In genomic region chr20:37823276-37823980, GRCh38 we compare ENCODE assay signal across 14 cellular contexts.
A peak's percentile ranks its signal among the peaks of the same experiment; 100 is the strongest.
DNase-seq lines count a peak whose midpoint lies in the region; ATAC-seq and TF ChIP-seq lines count a peak whose summit lies in the region.
"Had no signal": no experiment of that assay in that cellular context is flagged by ENCODE, and none has a peak within 500 bp of the region (broad histone marks: within the 10 kb centered on the region; RNA-seq: fewer than 3 reads in every experiment).

No MANE protein-coding gene starts in this region.

- H3K36me3 ChIP-seq in HEK293 (ENCODE audit: control insufficient read depth in 2 of 2, insufficient read depth in 1 of 2, low read length in 2 of 2) (no peaks in the 10 kb centered on the region; a peak in 1 of 3 replicates), adipocyte (ENCODE audit: control insufficient read depth, insufficient read depth, low read length, severe bottlenecking) (no peaks in the 10 kb centered on the region)

- H3K4me1 ChIP-seq in HEK293 (ENCODE audit: control insufficient read depth, insufficient read depth, low read length) = no peaks in the 10 kb centered on the region
- no peaks in the 10 kb centered on the region for H3K4me1 ChIP-seq in adipocyte (ENCODE audit: control insufficient read depth, insufficient read depth, low read length)
- H3K4me1 ChIP-seq: heart left ventricle had no signal

- TF ChIP-seq CTCF in AG10803 (conservative IDR thresholded peaks at IDR 0.05; ENCODE audit: low read length) = no peak
- no peak for TF ChIP-seq CTCF in HEK293 (tag by site-specific recombination; IDR thresholded peaks at IDR 0.05)

- DNase-seq in AG10803 (ENCODE audit: low read depth) = peak; percentile 40
- peak; percentile 27 for DNase-seq in adipocyte (ENCODE audit: low read depth)
- peak; percentile 30 for DNase-seq in iris pigment epithelial cell (ENCODE audit: low read depth)
- DNase-seq in NCI-H2081 treated with DMSO at 0.1 percent for 48 hours (lab: John Stamatoyannopoulos, UW) = no peak
- DNase-seq in Ammon's horn (ENCODE audit: low spot score) = no peak
- DNase-seq in activated CD4-positive, alpha-beta T cell treated with anti-CD3 and anti-CD28 coated beads, Interleukin-2, amount 10 ng/mL, durations not matched to agents 24 days and 14 days = no peak
- DNase-seq: C1 segment of cervical spinal cord; cortex of kidney; heart left ventricle; NCI-H1105 treated with DMSO at 0.1 percent for 48 hours; OCI-M1; stimulated activated naive CD4-positive, alpha-beta T cell treated with Interleukin-2 at 50 U/mL for 16 hours had no signal

- intact Hi-C loops in activated CD4-positive, alpha-beta T cell treated with anti-CD3 and anti-CD28 coated beads, Interleukin-2, amount 10 ng/mL, durations not matched to agents 24 days and 14 days (cut with micrococcal nuclease) = no loop called here

- no peak overlapping the region for H3K4me3 ChIP-seq in AG10803 (ENCODE audit: low read length)
- H3K4me3 ChIP-seq in HEK293 (ENCODE audit: low read depth, low read length) = no peak overlapping the region
- H3K4me3 ChIP-seq in adipocyte (ENCODE audit: low read length) = no peak overlapping the region
- H3K4me3 ChIP-seq: heart left ventricle had no signal

- CTCF ChIA-PET in HEK293 (lab: Yijun Ruan, JAX) = no interaction called here

- no peaks in the 10 kb centered on the region for H3K9me3 Mint-ChIP-seq in activated CD4-positive, alpha-beta T cell treated with anti-CD3 and anti-CD28 coated beads, Interleukin-2, amount 10 ng/mL, durations not matched to agents 24 days and 14 days

- H3K9me3 ChIP-seq in HEK293 (ENCODE audit: control insufficient read depth, insufficient read depth, low read depth, low read length) = no peaks in the 10 kb centered on the region
- no peaks in the 10 kb centered on the region for H3K9me3 ChIP-seq in adipocyte (ENCODE audit: control insufficient read depth, low read length)
- H3K9me3 ChIP-seq: heart left ventricle had no signal

- ATAC-seq in GM18873 (IDR thresholded peaks at IDR 0.05; ENCODE audit: low FRiP score, unreplicated experiment) = no peak
- ATAC-seq: heart left ventricle had no signal

- no peaks in the 10 kb centered on the region for H3K27me3 ChIP-seq in adipocyte (replicated peaks; ENCODE audit: control insufficient read depth, insufficient read depth, low read length)
- H3K27me3 ChIP-seq: heart left ventricle had no signal

- no peaks in the 10 kb centered on the region for H3K36me3 Mint-ChIP-seq in activated CD4-positive, alpha-beta T cell treated with anti-CD3 and anti-CD28 coated beads, Interleukin-2, amount 10 ng/mL, durations not matched to agents 24 days and 14 days (ENCODE audit: low read depth)

- no peaks in the 10 kb centered on the region for H3K27me3 Mint-ChIP-seq in activated CD4-positive, alpha-beta T cell treated with anti-CD3 and anti-CD28 coated beads, Interleukin-2, amount 10 ng/mL, durations not matched to agents 24 days and 14 days

- H3K4me1 Mint-ChIP-seq in activated CD4-positive, alpha-beta T cell treated with anti-CD3 and anti-CD28 coated beads, Interleukin-2, amount 10 ng/mL, durations not matched to agents 24 days and 14 days = peaks cover 13% of the 10 kb centered on the region

- H3K27ac Mint-ChIP-seq in activated CD4-positive, alpha-beta T cell treated with anti-CD3 and anti-CD28 coated beads, Interleukin-2, amount 10 ng/mL, durations not matched to agents 24 days and 14 days = no peak overlapping the region

- no peak overlapping the region for H3K27ac ChIP-seq in HEK293 (ENCODE audit: extremely low read depth, low read depth, low read length)

- H3K9ac ChIP-seq in adipocyte (ENCODE audit: low read length) = no peak overlapping the region

- POLR2A ChIA-PET in HEK293 (lab: Yijun Ruan, JAX) = no interaction called here

- no peak overlapping the region for H3K4me3 Mint-ChIP-seq in activated CD4-positive, alpha-beta T cell treated with anti-CD3 and anti-CD28 coated beads, Interleukin-2, amount 10 ng/mL, durations not matched to agents 24 days and 14 days

TF ChIP-seq in HEK293, 187 proteins besides CTCF, POLR2A, EP300 and RAD21:
- TF ChIP-seq ZNF324 (tag by site-specific recombination; IDR thresholded peaks at IDR 0.05) (no peak), EGR2 (tag by site-specific recombination; IDR thresholded peaks at IDR 0.05; ENCODE audit: low read depth) (peak; percentile 41), SCRT2 (tag by site-specific recombination; IDR thresholded peaks at IDR 0.05) (peak; percentile 85), ZNF341 (tag by site-specific recombination; IDR thresholded peaks at IDR 0.05; ENCODE audit: low read depth) (0 out of 2 replicates have a peak, but pooled peaks have one; percentile 11), ZNF670 (tag by site-specific recombination; IDR thresholded peaks at IDR 0.05; ENCODE audit: low read depth) (no peak)

Comparison
In these comparisons a context has a peak if more than half of its experiments do, and no peak if none do; other contexts are left out.
1. DNase-seq: peak in AG10803 (single experiment), adipocyte (single experiment) and iris pigment epithelial cell (single experiment); none in NCI-H2081 treated with DMSO at 0.1 percent for 48 hours (single experiment), Ammon's horn (single experiment) and activated CD4-positive, alpha-beta T cell treated with anti-CD3 and anti-CD28 coated beads, Interleukin-2, amount 10 ng/mL, durations not matched to agents 24 days and 14 days (single experiment).